ENCODE assay signal across 9 cellular contexts in the genomic region with DNA sequence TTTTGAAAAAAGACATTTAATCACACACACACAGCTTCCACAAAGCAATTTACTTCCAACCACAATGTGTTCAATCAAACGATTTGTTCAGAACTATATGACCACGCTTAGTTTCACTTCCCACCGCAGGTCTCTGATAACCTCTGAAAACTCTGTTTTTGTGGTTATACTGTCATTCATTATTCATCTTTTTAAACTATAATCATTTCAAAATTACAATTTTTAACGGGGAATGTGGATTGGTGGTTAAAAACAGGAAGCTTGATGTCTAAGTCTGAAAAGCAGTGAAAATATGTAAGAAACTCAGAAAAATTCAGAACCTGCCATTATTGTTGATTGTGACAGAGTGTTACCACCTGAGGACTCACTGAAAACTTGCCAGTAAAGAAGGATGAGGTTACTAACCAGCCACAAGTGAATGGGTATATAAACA. TPM values are rescaled to one million over a fixed set of nuclear protein-coding genes. Genes with fewer than 3 reads are reported as not detected.
DNase-seq lines count a peak whose midpoint lies in the region; ATAC-seq, FAIRE-seq and TF ChIP-seq lines count a peak whose summit lies in the region.
"Had no signal": no experiment of that assay in that cellular context is flagged by ENCODE, and none has a peak within 500 bp of the region (broad histone marks: within the 10 kb centered on the region; RNA-seq: fewer than 3 reads in every experiment).

No MANE protein-coding gene starts in this region.

- peaks cover 2% of the 10 kb centered on the region; the same call in 1 of the 2 replicates for H3K27me3 ChIP-seq in MG63
- H3K27me3 ChIP-seq in gastrocnemius medialis, result no peaks in the 10 kb centered on the region
- peaks cover 6% of the 10 kb centered on the region for H3K27me3 ChIP-seq in transverse colon

- WGBS in transverse colon (ENCODE audit: low coverage in 1 of 2), 2 donors, result 57 to 68% methylated on average over 2 to 4 of the region's 4 CpGs

- H3K4me1 ChIP-seq in gastrocnemius medialis, result no peaks in the 10 kb centered on the region
- no peaks in the 10 kb centered on the region for H3K4me1 ChIP-seq in transverse colon

- no peaks in the 10 kb centered on the region for H3K36me3 ChIP-seq in MG63
- no peaks in the 10 kb centered on the region for H3K36me3 ChIP-seq in gastrocnemius medialis
- H3K36me3 ChIP-seq in transverse colon, result no peaks in the 10 kb centered on the region

- TF ChIP-seq POLR2A in gastrocnemius medialis (IDR thresholded peaks at IDR 0.05) (no peak), transverse colon (IDR thresholded peaks at IDR 0.05) (no peak)

- H3K4me3 ChIP-seq in MG63, result no peak overlapping the region
- no peak overlapping the region for H3K4me3 ChIP-seq in gastrocnemius medialis
- H3K4me3 ChIP-seq in transverse colon, result no peak overlapping the region

- TF ChIP-seq EP300 in transverse colon (IDR thresholded peaks at IDR 0.05; ENCODE audit: low read depth), result no peak

- intact Hi-C loops in gastrocnemius medialis (cut with DNase I; ENCODE audit: low total_unique reads), result no loop called here
- intact Hi-C loops in transverse colon (cut with DNase I; ENCODE audit: low total_unique reads), result no loop called here

- in situ Hi-C loops in gastrocnemius medialis (cut with MboI; ENCODE audit: low sequenced_read_pairs in 4 of 4) (no loop called here), transverse colon (cut with MboI; ENCODE audit: low pct_ligation_motif_present in 1 of 4, low pct_unique_long_range_greater_than_20kb in 1 of 4, low sequenced_read_pairs in 3 of 4) (no loop called here)

- no peak for TF ChIP-seq CTCF in gastrocnemius medialis (IDR thresholded peaks at IDR 0.05 in 4 of 5, conservative IDR thresholded peaks at IDR 0.05 in 1 of 5)
- no peak for TF ChIP-seq CTCF in transverse colon (IDR thresholded peaks at IDR 0.05)

- peak; percentile 90 for ATAC-seq in HG03378 (IDR thresholded peaks at IDR 0.05; ENCODE audit: unreplicated experiment)
- ATAC-seq in gastrocnemius medialis, result no peak

- DNase-seq in GM19239 (ENCODE audit: insufficient read length, low spot score) (no peak), MG63 (no peak), NCI-H1092 treated with DMSO at 0.1 percent for 48 hours (lab: John Stamatoyannopoulos, UW) (no peak), gastrocnemius medialis (no peak), transverse colon (no peak)
- peak; percentile 64 to 78 for DNase-seq in activated CD4-positive, alpha-beta T cell treated with anti-CD3 and anti-CD28 coated beads, Interleukin-2, amount 50 U/mL, for 48 hours
- peak; percentile 66 to 77 for DNase-seq in stimulated activated CD4-positive, alpha-beta T cell treated with anti-CD3 and anti-CD28 coated beads, Interleukin-2, amount 100 ng/mL, for 24 hours

- H3K27ac ChIP-seq in gastrocnemius medialis, result no peak overlapping the region
- H3K27ac ChIP-seq in transverse colon, result no peak overlapping the region

- FAIRE-seq in GM19239 (lab: Jason Lieb, UNC), result peak; percentile 77

- H3K9me3 ChIP-seq in MG63, result no peaks in the 10 kb centered on the region
- no peaks in the 10 kb centered on the region for H3K9me3 ChIP-seq in gastrocnemius medialis
- no peaks in the 10 kb centered on the region for H3K9me3 ChIP-seq in transverse colon

RNA-seq across cellular contexts. Expression of gene TMEM174, which starts 12.7 kb away (rescaled TPM):
- total RNA-seq in MG63 (2014; rRNA removed; shearing (Covaris generic); ENCODE audit: low replicate concordance), result not detected in 2 replicates
- total RNA-seq in gastrocnemius medialis (not detected), transverse colon (under 1 TPM in 1 of 4 donors, not detected in 3; 0.64 TPM)
- total RNA-seq: subcutaneous adipose tissue had no signal

RNA-seq across cellular contexts. Expression of gene TMEM171, which starts 39.9 kb away (rescaled TPM):
- total RNA-seq in MG63 (2014; rRNA removed; shearing (Covaris generic); ENCODE audit: low replicate concordance), result 0.96 and 4.3 TPM in 2 replicates
- total RNA-seq in gastrocnemius medialis, result under 1 TPM in 2 of 4 donors, not detected in 2; 0.27 to 0.97 TPM
- 100 to 1,000 TPM in 2 of 4 donors, 10 to 100 TPM in 2; 32.8 to 179 (median 114) TPM for total RNA-seq in transverse colon
- total RNA-seq: subcutaneous adipose tissue had no signal

Comparison
In these comparisons a context has a peak if more than half of its experiments do, and no peak if none do; other contexts are left out.
1. DNase-seq: peak in activated CD4-positive, alpha-beta T cell treated with anti-CD3 and anti-CD28 coated beads, Interleukin-2, amount 50 U/mL, for 48 hours (2 of 2) and stimulated activated CD4-positive, alpha-beta T cell treated with anti-CD3 and anti-CD28 coated beads, Interleukin-2, amount 100 ng/mL, for 24 hours (2 of 2); none in GM19239 (single experiment), MG63 (single experiment), NCI-H1092 treated with DMSO at 0.1 percent for 48 hours (single experiment), gastrocnemius medialis (0 of 2) and transverse colon (single experiment).